In the genomic region with DNA sequence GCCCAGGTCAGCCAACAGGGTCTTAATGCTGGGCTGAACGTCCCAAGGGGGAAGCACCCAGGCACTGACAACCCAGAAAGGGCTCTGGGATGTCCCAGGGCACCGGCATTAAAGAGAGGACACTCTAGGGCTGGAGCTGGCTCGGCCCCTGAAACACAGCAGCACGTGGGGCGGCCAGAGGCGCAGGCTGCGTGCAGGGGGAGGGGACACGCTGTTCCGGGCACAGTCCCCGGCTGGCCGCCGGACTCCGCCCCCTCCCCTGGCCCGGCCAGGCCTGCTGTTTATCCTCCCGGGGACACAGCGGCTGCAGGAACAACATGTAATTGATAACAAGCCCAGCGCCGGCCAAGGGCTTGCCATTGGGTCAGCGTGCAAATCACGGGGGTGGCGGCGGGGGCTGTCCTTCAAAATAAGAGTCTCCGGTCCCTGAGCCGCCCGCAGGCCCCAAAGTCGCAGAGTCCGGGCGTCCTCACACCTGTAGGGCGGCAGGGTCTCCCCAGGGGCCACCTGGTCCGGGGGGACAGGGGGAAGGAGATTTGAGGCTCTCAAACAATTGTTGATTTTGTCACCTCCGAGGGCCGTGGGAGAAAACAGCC, we compare ENCODE assay signal across 1 cellular context.
TF ChIP-seq lines count a peak whose summit lies in the region.

No MANE protein-coding gene starts in this region.

TF ChIP-seq in K562, 482 proteins besides CTCF, POLR2A, EP300 and RAD21 (continued from another document and continues in another):
- TF ChIP-seq, protein P1, sequence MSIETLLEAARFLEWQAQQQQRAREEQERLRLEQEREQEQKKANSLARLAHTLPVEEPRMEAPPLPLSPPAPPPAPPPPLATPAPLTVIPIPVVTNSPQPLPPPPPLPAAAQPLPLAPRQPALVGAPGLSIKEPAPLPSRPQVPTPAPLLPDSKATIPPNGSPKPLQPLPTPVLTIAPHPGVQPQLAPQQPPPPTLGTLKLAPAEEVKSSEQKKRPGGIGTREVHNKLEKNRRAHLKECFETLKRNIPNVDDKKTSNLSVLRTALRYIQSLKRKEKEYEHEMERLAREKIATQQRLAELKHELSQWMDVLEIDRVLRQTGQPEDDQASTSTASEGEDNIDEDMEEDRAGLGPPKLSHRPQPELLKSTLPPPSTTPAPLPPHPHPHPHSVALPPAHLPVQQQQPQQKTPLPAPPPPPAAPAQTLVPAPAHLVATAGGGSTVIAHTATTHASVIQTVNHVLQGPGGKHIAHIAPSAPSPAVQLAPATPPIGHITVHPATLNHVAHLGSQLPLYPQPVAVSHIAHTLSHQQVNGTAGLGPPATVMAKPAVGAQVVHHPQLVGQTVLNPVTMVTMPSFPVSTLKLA (conservative IDR thresholded peaks at IDR 0.05) = peak; percentile 91 to 95
- TF ChIP-seq, protein P2, sequence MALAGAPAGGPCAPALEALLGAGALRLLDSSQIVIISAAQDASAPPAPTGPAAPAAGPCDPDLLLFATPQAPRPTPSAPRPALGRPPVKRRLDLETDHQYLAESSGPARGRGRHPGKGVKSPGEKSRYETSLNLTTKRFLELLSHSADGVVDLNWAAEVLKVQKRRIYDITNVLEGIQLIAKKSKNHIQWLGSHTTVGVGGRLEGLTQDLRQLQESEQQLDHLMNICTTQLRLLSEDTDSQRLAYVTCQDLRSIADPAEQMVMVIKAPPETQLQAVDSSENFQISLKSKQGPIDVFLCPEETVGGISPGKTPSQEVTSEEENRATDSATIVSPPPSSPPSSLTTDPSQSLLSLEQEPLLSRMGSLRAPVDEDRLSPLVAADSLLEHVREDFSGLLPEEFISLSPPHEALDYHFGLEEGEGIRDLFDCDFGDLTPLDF (CRISPR knock-in tag; IDR thresholded peaks at IDR 0.05) = no peak
- TF ChIP-seq ARNT (IDR thresholded peaks at IDR 0.05) = no peak
- no peak for TF ChIP-seq HNRNPH1 (optimal IDR thresholded peaks at IDR 0.05; ENCODE audit: low read depth, low read length)
- TF ChIP-seq ZNF76 (CRISPR knock-in tag; IDR thresholded peaks at IDR 0.05; ENCODE audit: borderline replicate concordance) = no peak
- TF ChIP-seq RCOR1 (IDR thresholded peaks at IDR 0.05; ENCODE audit: borderline replicate concordance in 1 of 2, low read depth in 2 of 2, low read length in 2 of 2) = peak; percentile 67 to 94; a peak in 3 of 4 replicates
- peak; percentile 84 for TF ChIP-seq CCNT2 (IDR thresholded peaks at IDR 0.05; ENCODE audit: borderline replicate concordance, extremely low read depth, insufficient read length, low read depth, low read length)
- no peak for TF ChIP-seq DEAF1 (CRISPR knock-in tag; IDR thresholded peaks at IDR 0.05)
- peak; percentile 77 for TF ChIP-seq ZBTB7A (IDR thresholded peaks at IDR 0.05; ENCODE audit: borderline replicate concordance, control insufficient read depth, low read depth, low read length)
- TF ChIP-seq RBFOX2 (IDR thresholded peaks at IDR 0.05; ENCODE audit: low read depth, low read length) = peak; percentile 77
- no peak for TF ChIP-seq EHMT2 (IDR thresholded peaks at IDR 0.05)
- TF ChIP-seq ATF1 (CRISPR knock-in tag; IDR thresholded peaks at IDR 0.05) = no peak
- TF ChIP-seq ATF1 (tag; IDR thresholded peaks at IDR 0.05) = peak; percentile 57
- TF ChIP-seq ZNF609 (CRISPR knock-in tag; IDR thresholded peaks at IDR 0.05; ENCODE audit: borderline replicate concordance) = no peak
- TF ChIP-seq SETDB1 (IDR thresholded peaks at IDR 0.05; ENCODE audit: low read length) = no peak
- no peak for TF ChIP-seq PHB (CRISPR knock-in tag; IDR thresholded peaks at IDR 0.05)
- TF ChIP-seq FOXJ2 (tag; IDR thresholded peaks at IDR 0.05) = peak; percentile 88; the same call in 1 of the 2 replicates
- TF ChIP-seq KDM1A (IDR thresholded peaks at IDR 0.05) = peak; percentile 86 to 92
- peak; percentile 75 for TF ChIP-seq POLR2G (IDR thresholded peaks at IDR 0.05; ENCODE audit: low read depth, low read length)
- TF ChIP-seq ARID4B (CRISPR knock-in tag; IDR thresholded peaks at IDR 0.05) = no peak
- no peak for TF ChIP-seq STAT6 (CRISPR knock-in tag; IDR thresholded peaks at IDR 0.05)
- no peak for TF ChIP-seq FOXO4 (CRISPR knock-in tag; IDR thresholded peaks at IDR 0.05)
- no peak for TF ChIP-seq DIDO1 (tag; IDR thresholded peaks at IDR 0.05; ENCODE audit: low read depth)
- TF ChIP-seq HDAC6 (IDR thresholded peaks at IDR 0.05; ENCODE audit: low read depth, low read length) = no peak
- TF ChIP-seq, protein P3, sequence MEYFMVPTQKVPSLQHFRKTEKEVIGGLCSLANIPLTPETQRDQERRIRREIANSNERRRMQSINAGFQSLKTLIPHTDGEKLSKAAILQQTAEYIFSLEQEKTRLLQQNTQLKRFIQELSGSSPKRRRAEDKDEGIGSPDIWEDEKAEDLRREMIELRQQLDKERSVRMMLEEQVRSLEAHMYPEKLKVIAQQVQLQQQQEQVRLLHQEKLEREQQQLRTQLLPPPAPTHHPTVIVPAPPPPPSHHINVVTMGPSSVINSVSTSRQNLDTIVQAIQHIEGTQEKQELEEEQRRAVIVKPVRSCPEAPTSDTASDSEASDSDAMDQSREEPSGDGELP (CRISPR knock-in tag; IDR thresholded peaks at IDR 0.05; ENCODE audit: borderline replicate concordance) = peak; percentile 86
- no peak for TF ChIP-seq NONO (IDR thresholded peaks at IDR 0.05; ENCODE audit: low read depth in 2 of 2, low read length in 1 of 2)
- no peak for TF ChIP-seq ZNF184 (CRISPR knock-in tag; IDR thresholded peaks at IDR 0.05)
- no peak for TF ChIP-seq MTA2 (IDR thresholded peaks at IDR 0.05; ENCODE audit: low read depth)
- no peak for TF ChIP-seq XRCC3 (IDR thresholded peaks at IDR 0.05)
